8 cellular contexts compared by ENCODE assay signal in the genomic region with DNA sequence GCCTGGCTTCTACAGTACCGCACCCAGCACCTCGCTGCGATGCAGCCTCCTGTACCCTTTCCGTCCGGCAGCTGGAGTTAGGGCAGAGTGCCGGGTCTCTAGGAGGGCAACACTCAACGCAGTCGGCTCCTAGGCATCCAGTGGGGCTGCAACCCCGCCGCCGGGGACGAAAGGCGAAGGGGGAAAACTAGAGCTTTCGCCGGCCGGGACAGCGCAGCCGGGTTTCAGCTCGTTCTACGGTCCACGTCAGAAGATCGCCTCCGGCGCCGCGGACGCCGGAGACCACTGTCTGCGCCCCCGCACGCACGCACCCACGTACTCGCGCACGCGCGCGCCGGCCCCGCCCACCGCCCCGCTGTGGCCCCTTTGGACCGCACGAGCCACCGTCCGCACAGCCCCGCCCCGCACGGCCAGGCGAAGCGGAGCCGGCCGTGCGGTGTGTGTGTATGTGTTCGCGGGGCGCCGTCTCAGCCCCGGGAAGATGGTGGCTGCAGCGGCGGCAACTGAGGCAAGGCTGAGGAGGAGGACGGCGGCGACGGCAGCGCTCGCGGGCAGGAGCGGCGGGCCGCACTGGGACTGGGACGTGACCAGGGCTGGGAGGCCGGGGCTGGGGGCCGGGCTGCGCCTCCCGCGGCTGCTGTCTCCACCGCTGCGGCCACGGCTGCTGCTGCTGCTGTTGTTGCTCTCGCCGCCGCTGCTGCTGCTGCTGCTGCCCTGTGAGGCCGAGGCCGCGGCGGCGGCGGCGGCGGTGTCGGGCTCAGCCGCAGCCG. TPM values are rescaled to one million over a fixed set of nuclear protein-coding genes. Genes with fewer than 3 reads are reported as not detected.
A peak's percentile ranks its signal among the peaks of the same experiment; 100 is the strongest.
DNase-seq lines count a peak whose midpoint lies in the region; TF ChIP-seq lines count a peak whose summit lies in the region.

Gene ATRN, plus strand, starts transcription at position 392 of the 770 bp plus-strand sequence. Its CDS starts 90 bp downstream, at position 482.

- POLR2A ChIA-PET in HEK293 (lab: Yijun Ruan, JAX): interaction anchor here (0.5 to 1.3 kb wide), 6 partner anchors 9 to 383 kb away, joined by 3 to 12 read pairs (median 4); partner anchors contain the start of gene DNAAF9

- no peak for TF ChIP-seq POLR2A in testis (IDR thresholded peaks at IDR 0.05)

- peak; percentile 96 for DNase-seq in GM06990 (ENCODE audit: extremely low read depth, insufficient read length)
- peak; percentile 85 for DNase-seq in MV-4-11 (lab: John Stamatoyannopoulos, UW)
- DNase-seq in activated naive CD8-positive, alpha-beta T cell treated with anti-CD3 and anti-CD28 coated beads for 36 hours: peak; percentile 95
- DNase-seq in glutamatergic neuron: peak; percentile 97
- peak; percentile 98 for DNase-seq in osteocyte (ENCODE audit: extremely low spot score, unreplicated experiment)
- DNase-seq in testis: peak; percentile 95

- H3K27me3 Mint-ChIP-seq in activated naive CD8-positive, alpha-beta T cell treated with anti-CD3 and anti-CD28 coated beads for 36 hours: no peaks in the 10 kb centered on the region
- H3K27me3 Mint-ChIP-seq in glutamatergic neuron (ENCODE audit: unreplicated experiment) (peaks cover 13% of the 10 kb centered on the region), osteocyte (ENCODE audit: unreplicated experiment) (peaks cover 11% of the 10 kb centered on the region)

- intact Hi-C loops in testis (cut with DNase I; ENCODE audit: low total_unique reads): no loop called here

- H3K27me3 ChIP-seq in GM06990 (replicated peaks; ENCODE audit: control insufficient read depth, insufficient read depth, low read length): no peaks in the 10 kb centered on the region
- no peaks in the 10 kb centered on the region for H3K27me3 ChIP-seq in SU-DHL-6 (ENCODE audit: low read length)
- H3K27me3 ChIP-seq in testis: no peaks in the 10 kb centered on the region

- peaks cover 27% of the 10 kb centered on the region for H3K4me1 Mint-ChIP-seq in activated naive CD8-positive, alpha-beta T cell treated with anti-CD3 and anti-CD28 coated beads for 36 hours
- peaks cover 13% of the 10 kb centered on the region for H3K4me1 Mint-ChIP-seq in glutamatergic neuron (ENCODE audit: low read depth, unreplicated experiment)
- H3K4me1 Mint-ChIP-seq in osteocyte (ENCODE audit: unreplicated experiment): peaks cover 31% of the 10 kb centered on the region

- H3K4me3 Mint-ChIP-seq in activated naive CD8-positive, alpha-beta T cell treated with anti-CD3 and anti-CD28 coated beads for 36 hours: peak within 1 kb of the TSS; percentile 91
- H3K4me3 Mint-ChIP-seq in glutamatergic neuron (ENCODE audit: unreplicated experiment): peak within 1 kb of the TSS; percentile 97
- peak within 1 kb of the TSS; percentile 89 for H3K4me3 Mint-ChIP-seq in osteocyte (ENCODE audit: unreplicated experiment)

- no peaks in the 10 kb centered on the region for H3F3A ChIP-seq in SU-DHL-6 (ENCODE audit: insufficient read depth)

- H3K9ac ChIP-seq in SU-DHL-6 (ENCODE audit: low read length): peak within 1 kb of the TSS; percentile 71

- H3K36me3 ChIP-seq in GM06990 (ENCODE audit: control insufficient read depth, insufficient read depth, low read length) (no peaks in the 10 kb centered on the region), HEK293 (ENCODE audit: control insufficient read depth in 2 of 2, insufficient read depth in 1 of 2, low read length in 2 of 2) (no peaks in the 10 kb centered on the region), SU-DHL-6 (ENCODE audit: low read length) (no peaks in the 10 kb centered on the region), testis (ENCODE audit: low read depth, missing control alignments) (no peaks in the 10 kb centered on the region)

- no peaks in the 10 kb centered on the region for H3K9me3 Mint-ChIP-seq in activated naive CD8-positive, alpha-beta T cell treated with anti-CD3 and anti-CD28 coated beads for 36 hours
- H3K9me3 Mint-ChIP-seq in glutamatergic neuron (ENCODE audit: unreplicated experiment) (peaks cover 2% of the 10 kb centered on the region), osteocyte (ENCODE audit: unreplicated experiment) (no peaks in the 10 kb centered on the region)

- no peaks in the 10 kb centered on the region; the same call in 1 of the 2 replicates for H3K79me2 ChIP-seq in SU-DHL-6 (ENCODE audit: insufficient read depth, low read length)

- peak within 1 kb of the TSS; percentile 90 for H3K4me2 ChIP-seq in SU-DHL-6 (ENCODE audit: low read depth, low read length, poor library complexity, severe bottlenecking)

- H3K9me2 ChIP-seq in SU-DHL-6 (replicated peaks; ENCODE audit: insufficient read depth, low read length): no peaks in the 10 kb centered on the region

- CTCF ChIA-PET in HEK293 (lab: Yijun Ruan, JAX): interaction anchor here (0.6 kb wide), 2 partner anchors 114 to 213 kb away, joined by 3 read pairs; no protein-coding TSS in a partner anchor

- no peaks in the 10 kb centered on the region for H4K20me1 ChIP-seq in SU-DHL-6 (ENCODE audit: low read depth, low read length)

- H3K4me1 ChIP-seq in HEK293 (ENCODE audit: control insufficient read depth, insufficient read depth, low read length) (peaks cover 6% of the 10 kb centered on the region; the same call in 1 of the 2 replicates), testis (peaks cover 18% of the 10 kb centered on the region)

- H3K4me3 ChIP-seq in GM06990 (replicated peaks; ENCODE audit: low read depth, low read length) (peak within 1 kb of the TSS; percentile 74), HEK293 (ENCODE audit: low read depth, low read length) (peak within 1 kb of the TSS; percentile 81), SU-DHL-6 (ENCODE audit: insufficient read depth, low read length, poor library complexity, severe bottlenecking) (peak within 1 kb of the TSS; percentile 85), testis (peak within 1 kb of the TSS; percentile 85 to 97)

- H3K27ac ChIP-seq in HEK293 (ENCODE audit: extremely low read depth, low read depth, low read length) (peak within 1 kb of the TSS; percentile 73), SU-DHL-6 (ENCODE audit: low read depth, low read length) (no peak within 1 kb of the TSS), testis (peak within 1 kb of the TSS; percentile 84 to 86)

- TF ChIP-seq CTCF in GM06990 (IDR thresholded peaks at IDR 0.05; ENCODE audit: insufficient read depth, low read length, poor library complexity, severe bottlenecking): no peak
- no peak for TF ChIP-seq CTCF in HEK293 (tag by site-specific recombination; IDR thresholded peaks at IDR 0.05)
- no peak for TF ChIP-seq CTCF in SU-DHL-6 (IDR thresholded peaks at IDR 0.05; ENCODE audit: insufficient read depth, low read length, poor library complexity, severe bottlenecking)
- no peak for TF ChIP-seq CTCF in glutamatergic neuron (IDR thresholded peaks at IDR 0.05; ENCODE audit: partially characterized antibody, unreplicated experiment)
- TF ChIP-seq CTCF in osteocyte (IDR thresholded peaks at IDR 0.05): no peak
- TF ChIP-seq CTCF in testis (IDR thresholded peaks at IDR 0.05): peak in 1 of 3 experiments; percentile 10

- 1 to 2% methylated on average over 26 to 86 of the region's 95 CpGs for WGBS in testis, 2 donors

- H3K27ac Mint-ChIP-seq in activated naive CD8-positive, alpha-beta T cell treated with anti-CD3 and anti-CD28 coated beads for 36 hours: peak within 1 kb of the TSS; percentile 79
- H3K27ac Mint-ChIP-seq in glutamatergic neuron (ENCODE audit: unreplicated experiment) (peak within 1 kb of the TSS; percentile 78), osteocyte (ENCODE audit: unreplicated experiment) (peak within 1 kb of the TSS; percentile 85)

- H3K9me3 ChIP-seq in HEK293 (ENCODE audit: control insufficient read depth, insufficient read depth, low read depth, low read length) (no peaks in the 10 kb centered on the region), SU-DHL-6 (ENCODE audit: insufficient read depth, low read length) (no peaks in the 10 kb centered on the region), testis (no peaks in the 10 kb centered on the region)

- H2AFZ ChIP-seq in SU-DHL-6 (ENCODE audit: low read depth, low read length, severe bottlenecking): peak within 1 kb of the TSS; percentile 100

- H3K36me3 Mint-ChIP-seq in activated naive CD8-positive, alpha-beta T cell treated with anti-CD3 and anti-CD28 coated beads for 36 hours: no peaks in the 10 kb centered on the region
- H3K36me3 Mint-ChIP-seq in glutamatergic neuron (ENCODE audit: unreplicated experiment) (no peaks in the 10 kb centered on the region), osteocyte (ENCODE audit: unreplicated experiment) (no peaks in the 10 kb centered on the region)

TF ChIP-seq in HEK293, 187 proteins besides CTCF, POLR2A, EP300 and RAD21 (continues in another document):
- TF ChIP-seq TCF7L2 (IDR thresholded peaks at IDR 0.05; ENCODE audit: borderline replicate concordance, low read depth, low read length) (no peak), ZNF600 (tag by site-specific recombination; IDR thresholded peaks at IDR 0.05) (no peak), OSR2 (tag by site-specific recombination; IDR thresholded peaks at IDR 0.05) (no peak), HIC1 (tag by site-specific recombination; IDR thresholded peaks at IDR 0.05) (no peak), SALL2 (tag by site-specific recombination; IDR thresholded peaks at IDR 0.05; ENCODE audit: borderline replicate concordance) (no peak), ZNF23 (tag by site-specific recombination; IDR thresholded peaks at IDR 0.05; ENCODE audit: borderline replicate concordance) (no peak), ZNF560 (tag by site-specific recombination; IDR thresholded peaks at IDR 0.05; ENCODE audit: borderline replicate concordance) (no peak), ZNF391 (tag by site-specific recombination; IDR thresholded peaks at IDR 0.05; ENCODE audit: borderline replicate concordance, low read depth) (0 out of 2 replicates have a peak, but pooled peaks have one; percentile 44)

RNA-seq across cellular contexts. Expression of gene ATRN, which starts in this region (rescaled TPM):
- total RNA-seq in activated naive CD8-positive, alpha-beta T cell treated with anti-CD3 and anti-CD28 coated beads for 36 hours: 1 to 10 TPM; 7.3 to 7.7 TPM
- total RNA-seq in glutamatergic neuron (ENCODE audit: unreplicated experiment): 31.1 TPM
- total RNA-seq in osteocyte: 50.1 and 50.2 TPM in 2 replicates
- total RNA-seq in testis: 10 to 100 TPM; 39.4 to 42.7 TPM
- 43.8 TPM for polyA plus RNA-seq in testis (ENCODE audit: insufficient read depth, low read depth, low replicate concordance)
